11 cellular contexts compared by ENCODE assay signal in the genomic region with DNA sequence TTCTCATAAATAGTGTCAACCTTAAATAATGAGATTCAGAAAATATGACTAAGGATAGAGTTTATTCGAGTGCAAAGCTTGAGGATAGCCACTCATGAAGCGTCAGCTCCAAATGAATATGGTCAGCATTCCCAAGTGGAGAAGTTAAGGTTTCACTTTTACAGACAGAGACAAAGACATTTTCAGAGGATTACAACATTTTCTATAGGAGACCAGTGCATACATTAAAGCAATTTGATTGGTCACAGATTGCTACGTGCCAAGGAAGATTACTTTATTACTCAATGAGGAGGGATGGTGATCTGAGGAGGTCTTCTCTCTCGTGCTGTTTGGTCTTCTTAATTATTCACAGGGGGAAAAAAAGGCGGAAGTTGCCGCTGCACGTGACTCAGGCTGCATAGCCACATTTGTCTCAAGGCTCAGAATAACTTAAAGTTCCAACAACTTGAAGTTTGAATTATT.
DNase-seq lines count a peak whose midpoint lies in the region; TF ChIP-seq lines count a peak whose summit lies in the region.
"Had no signal": no experiment of that assay in that cellular context is flagged by ENCODE, and none has a peak within 500 bp of the region (broad histone marks: within the 10 kb centered on the region; RNA-seq: fewer than 3 reads in every experiment).

No MANE protein-coding gene starts in this region.

- TF ChIP-seq CTCF in ascending aorta (IDR thresholded peaks at IDR 0.05): no peak

- H3K4me1 Mint-ChIP-seq in activated CD4-positive, alpha-beta T cell treated with anti-CD3 and anti-CD28 coated beads, Interleukin-2, amount 10 ng/mL, durations not matched to agents 7 days and 5 days: no peaks in the 10 kb centered on the region
- H3K4me1 Mint-ChIP-seq: activated CD4-positive, alpha-beta T cell treated with anti-CD3 and anti-CD28 coated beads for 36 hours had no signal

- intact Hi-C loops in ascending aorta (cut with DNase I): loop anchor here (5.0 kb wide), 3 partner anchors 189 to 471 kb away; a partner anchor contains a TSS

- CTCF ChIA-PET in activated CD4-positive, alpha-beta T cell treated with anti-CD3 and anti-CD28 coated beads, Interleukin-2, amount 10 ng/mL, durations not matched to agents 7 days and 5 days (lab: Charles Lee): interaction anchor here (1.5 kb wide), 1 partner anchor 32 kb away, joined by 3 read pairs; no protein-coding TSS in a partner anchor

- H3K27me3 ChIP-seq in ascending aorta: no peaks in the 10 kb centered on the region

- H3K9me3 Mint-ChIP-seq in activated CD4-positive, alpha-beta T cell treated with anti-CD3 and anti-CD28 coated beads, Interleukin-2, amount 10 ng/mL, durations not matched to agents 7 days and 5 days: no peaks in the 10 kb centered on the region

- H3K27ac ChIP-seq in ascending aorta: peak overlapping the region in 1 of 2 donors; percentile 45
- H3K27ac ChIP-seq in urinary bladder (ENCODE audit: low read depth): no peak overlapping the region

- H3K4me3 ChIP-seq in ascending aorta (peak overlapping the region; percentile 26 to 53), urinary bladder (ENCODE audit: low read depth, low read length) (peak overlapping the region; percentile 29)

- H3K36me3 Mint-ChIP-seq in activated CD4-positive, alpha-beta T cell treated with anti-CD3 and anti-CD28 coated beads, Interleukin-2, amount 10 ng/mL, durations not matched to agents 7 days and 5 days (ENCODE audit: low read depth): no peaks in the 10 kb centered on the region

- H3K36me3 ChIP-seq in ascending aorta (no peaks in the 10 kb centered on the region), urinary bladder (ENCODE audit: insufficient read depth) (no peaks in the 10 kb centered on the region)

- peak; percentile 6 for DNase-seq in NCI-H748 (lab: John Stamatoyannopoulos, UW; ENCODE audit: unreplicated experiment)
- no peak for DNase-seq in NCI-H748 treated with DMSO at 0.1 percent for 48 hours (lab: John Stamatoyannopoulos, UW)
- no peak for DNase-seq in ascending aorta (ENCODE audit: low spot score in 2 of 2)
- peak; percentile 68 for DNase-seq in kidney tubule cell (ENCODE audit: low spot score)
- no peak for DNase-seq in NK-92 (lab: John Stamatoyannopoulos, UW; ENCODE audit: unreplicated experiment)
- DNase-seq in NCI-H1417 treated with DMSO at 0.1 percent for 48 hours (lab: John Stamatoyannopoulos, UW): no peak
- DNase-seq in activated CD4-positive, alpha-beta T cell treated with anti-CD3 and anti-CD28 coated beads, Interleukin-2, amount 10 ng/mL, durations not matched to agents 7 days and 5 days: no peak
- DNase-seq: 8988T; activated CD4-positive, alpha-beta T cell treated with anti-CD3 and anti-CD28 coated beads for 36 hours; NCI-H1048 had no signal

- H3K27ac Mint-ChIP-seq in activated CD4-positive, alpha-beta T cell treated with anti-CD3 and anti-CD28 coated beads, Interleukin-2, amount 10 ng/mL, durations not matched to agents 7 days and 5 days: no peak overlapping the region
- H3K27ac Mint-ChIP-seq: activated CD4-positive, alpha-beta T cell treated with anti-CD3 and anti-CD28 coated beads for 36 hours had no signal

- H3K4me1 ChIP-seq in ascending aorta: peaks cover 0 to 6% of the 10 kb centered on the region in 2 donors
- no peaks in the 10 kb centered on the region for H3K4me1 ChIP-seq in urinary bladder (ENCODE audit: insufficient read depth)

- H3K4me3 Mint-ChIP-seq in activated CD4-positive, alpha-beta T cell treated with anti-CD3 and anti-CD28 coated beads, Interleukin-2, amount 10 ng/mL, durations not matched to agents 7 days and 5 days: no peak overlapping the region
- H3K4me3 Mint-ChIP-seq: activated CD4-positive, alpha-beta T cell treated with anti-CD3 and anti-CD28 coated beads for 36 hours had no signal

- no peaks in the 10 kb centered on the region for H3K9me3 ChIP-seq in ascending aorta

- H3K27me3 Mint-ChIP-seq in activated CD4-positive, alpha-beta T cell treated with anti-CD3 and anti-CD28 coated beads, Interleukin-2, amount 10 ng/mL, durations not matched to agents 7 days and 5 days: peaks cover 16% of the 10 kb centered on the region

- POLR2A ChIA-PET in activated CD4-positive, alpha-beta T cell treated with anti-CD3 and anti-CD28 coated beads, Interleukin-2, amount 10 ng/mL, durations not matched to agents 7 days and 5 days (lab: Charles Lee): no interaction called here

- 21% methylated on average over 7 of the region's 7 CpGs for WGBS in urinary bladder

Comparison
In these comparisons a context has a peak if more than half of its experiments do, and no peak if none do; other contexts are left out.
1. DNase-seq: peak in NCI-H748 (single experiment) and kidney tubule cell (single experiment); none in NCI-H748 treated with DMSO at 0.1 percent for 48 hours (single experiment), ascending aorta (0 of 2), NK-92 (single experiment), NCI-H1417 treated with DMSO at 0.1 percent for 48 hours (single experiment) and activated CD4-positive, alpha-beta T cell treated with anti-CD3 and anti-CD28 coated beads, Interleukin-2, amount 10 ng/mL, durations not matched to agents 7 days and 5 days (single experiment).